In genomic region chr17:36657390-36657762, GRCh38 we compare ENCODE assay signal across 10 cellular contexts. TPM values are rescaled to one million over a fixed set of nuclear protein-coding genes. Genes with fewer than 3 reads are reported as not detected.
A peak's percentile ranks its signal among the peaks of the same experiment; 100 is the strongest.
DNase-seq lines count a peak whose midpoint lies in the region; ATAC-seq, FAIRE-seq and TF ChIP-seq lines count a peak whose summit lies in the region.
"Had no signal": no experiment of that assay in that cellular context is flagged by ENCODE, and none has a peak within 500 bp of the region (broad histone marks: within the 10 kb centered on the region; RNA-seq: fewer than 3 reads in every experiment).

No MANE protein-coding gene starts in this region.

- no peak overlapping the region for H3K27ac ChIP-seq in heart left ventricle
- H3K27ac ChIP-seq in right atrium auricular region, result no peak overlapping the region
- no peak overlapping the region for H3K27ac ChIP-seq in H1 (ENCODE audit: low read depth, low read length)
- H3K27ac ChIP-seq in naive thymus-derived CD4-positive, alpha-beta T cell (ENCODE audit: low read depth, low read length), result no peak overlapping the region
- H3K27ac ChIP-seq in upper lobe of left lung, result no peak overlapping the region
- H3K27ac ChIP-seq: RWPE1 had no signal

- intact Hi-C loops in heart left ventricle (cut with DNase I), result no loop called here
- intact Hi-C loops in naive thymus-derived CD4-positive, alpha-beta T cell (cut with micrococcal nuclease), result no loop called here
- intact Hi-C loops in head of caudate nucleus (cut with DNase I), result no loop called here

- H3K27me3 ChIP-seq in heart left ventricle, result peaks cover 13 to 87% (median 38%) of the 10 kb centered on the region in 9 donors
- peaks cover 0 to 10% of the 10 kb centered on the region in 2 donors for H3K27me3 ChIP-seq in right atrium auricular region
- peaks cover 0 to 10% (median 3%) of the 10 kb centered on the region in 4 experiments; a peak in 3 of 7 replicates for H3K27me3 ChIP-seq in H1 (replicated peaks in 1 of 4; ENCODE audit: control insufficient read depth in 3 of 4, extremely low read depth in 1 of 4, insufficient read depth in 3 of 4, low read length in 3 of 4)
- no peaks in the 10 kb centered on the region for H3K27me3 ChIP-seq in naive thymus-derived CD4-positive, alpha-beta T cell (ENCODE audit: control insufficient read depth in 2 of 2, insufficient read depth in 2 of 2, low read length in 2 of 2)
- peaks cover 0 to 6% (median 2%) of the 10 kb centered on the region in 4 donors for H3K27me3 ChIP-seq in upper lobe of left lung

- peak overlapping the region; percentile 98; the same call in 1 of the 2 replicates for H2BK12ac ChIP-seq in H1 (ENCODE audit: low read depth, low read length)

- peaks cover 9% of the 10 kb centered on the region; the same call in 1 of the 2 replicates for H3K23me2 ChIP-seq in H1 (ENCODE audit: low read depth, low read length)

- H3K79me2 ChIP-seq in H1 (ENCODE audit: control insufficient read depth in 1 of 2, insufficient read depth in 2 of 2, low read length in 2 of 2), result no peaks in the 10 kb centered on the region

- no peak for TF ChIP-seq CTCF in heart left ventricle (IDR thresholded peaks at IDR 0.05)
- TF ChIP-seq CTCF in right atrium auricular region (IDR thresholded peaks at IDR 0.05), result no peak
- TF ChIP-seq CTCF in H1 (IDR thresholded peaks at IDR 0.05; ENCODE audit: control extremely low read depth in 1 of 3, insufficient read depth in 1 of 3, low read depth in 1 of 3, low read length in 3 of 3), result no peak
- no peak for TF ChIP-seq CTCF in upper lobe of left lung (IDR thresholded peaks at IDR 0.05)

- H3K18ac ChIP-seq in H1 (ENCODE audit: extremely low read depth, low read length), result peak overlapping the region; percentile 1

- peak overlapping the region; percentile 76; the same call in 1 of the 2 replicates for H4K8ac ChIP-seq in H1 (ENCODE audit: extremely low read depth, insufficient read depth, low read length)

- H3K36me3 ChIP-seq in heart left ventricle (no peaks in the 10 kb centered on the region), right atrium auricular region (no peaks in the 10 kb centered on the region), H1 (ENCODE audit: control insufficient read depth in 2 of 4, insufficient read depth in 4 of 4, low read length in 3 of 4) (no peaks in the 10 kb centered on the region), upper lobe of left lung (no peaks in the 10 kb centered on the region)
- H3K36me3 ChIP-seq in naive thymus-derived CD4-positive, alpha-beta T cell (ENCODE audit: control insufficient read depth in 2 of 3, insufficient read depth in 3 of 3, low read length in 3 of 3), result no peaks in the 10 kb centered on the region

- H3K79me1 ChIP-seq in H1 (ENCODE audit: low read depth, low read length), result no peaks in the 10 kb centered on the region

- peak overlapping the region; percentile 16 for H3K4ac ChIP-seq in H1 (replicated peaks; ENCODE audit: insufficient read length, low read depth, low read length)

- peak overlapping the region; percentile 25 to 69 (median 57) for H3K4me3 Mint-ChIP-seq in naive thymus-derived CD4-positive, alpha-beta T cell

- H3K56ac ChIP-seq in H1 (replicated peaks; ENCODE audit: insufficient read length, low read depth, low read length), result no peak overlapping the region

- CTCF ChIA-PET in H1 (lab: Charles Lee; ENCODE audit: partially characterized antibody), result interaction anchor here (0.9 to 9.2 kb wide), 14 partner anchors 10 to 391 kb away, joined by 3 to 86 read pairs (median 4); no protein-coding TSS in a partner anchor
- CTCF ChIA-PET in naive thymus-derived CD4-positive, alpha-beta T cell (lab: Charles Lee), result no interaction called here

- H3K9ac ChIP-seq in H1 (replicated peaks in 1 of 4; ENCODE audit: extremely low read depth in 1 of 4, low read depth in 3 of 4, low read length in 3 of 4), result peak overlapping the region in 2 of 4 experiments; percentile 34; a peak in 2 of 7 replicates

- H3K23ac ChIP-seq in H1 (ENCODE audit: insufficient read length), result no peak overlapping the region

- peaks cover 0 to 4% (median 3%) of the 10 kb centered on the region in 5 donors for H3K36me3 Mint-ChIP-seq in naive thymus-derived CD4-positive, alpha-beta T cell

- peaks cover 0 to 10% of the 10 kb centered on the region in 2 experiments for H4K20me1 ChIP-seq in H1 (replicated peaks in 1 of 2; ENCODE audit: control insufficient read depth in 1 of 2, insufficient read depth in 2 of 2, low read length in 2 of 2)

- no peaks in the 10 kb centered on the region for H3K9me3 ChIP-seq in heart left ventricle
- H3K9me3 ChIP-seq in right atrium auricular region, result no peaks in the 10 kb centered on the region
- no peaks in the 10 kb centered on the region for H3K9me3 ChIP-seq in H1 (ENCODE audit: insufficient read depth in 2 of 2, low read depth in 1 of 2, low read length in 1 of 2)
- no peaks in the 10 kb centered on the region for H3K9me3 ChIP-seq in naive thymus-derived CD4-positive, alpha-beta T cell (ENCODE audit: control insufficient read depth in 2 of 3, low read length in 3 of 3)
- H3K9me3 ChIP-seq in upper lobe of left lung, result no peaks in the 10 kb centered on the region

- DNase-seq in heart left ventricle, result no peak
- DNase-seq in right atrium auricular region (ENCODE audit: low spot score), result no peak
- no peak for DNase-seq in H1 (ENCODE audit: low read depth in 1 of 2, low spot score in 2 of 2)
- no peak for DNase-seq in naive thymus-derived CD4-positive, alpha-beta T cell
- DNase-seq in upper lobe of left lung, result no peak
- no peak for DNase-seq in NCI-H2029 (lab: John Stamatoyannopoulos, UW)
- DNase-seq in head of caudate nucleus, result no peak
- no peak for DNase-seq in GM19238 (ENCODE audit: insufficient read length, low spot score)
- DNase-seq: NCI-H1417 treated with DMSO at 0.1 percent for 48 hours had no signal

- no peak overlapping the region for H4K5ac ChIP-seq in H1 (ENCODE audit: insufficient read length, low read depth, low read length)

- H2BK120ac ChIP-seq in H1 (replicated peaks; ENCODE audit: low read depth, low read length), result peak overlapping the region; percentile 33

- 0 out of 2 replicates have a peak overlapping the region, but pooled peaks have one; percentile 66 for H2BK5ac ChIP-seq in H1 (ENCODE audit: low read depth, low read length)

- no peak for TF ChIP-seq RAD21 in H1 (IDR thresholded peaks at IDR 0.05 in 1 of 2, conservative IDR thresholded peaks at IDR 0.05 in 1 of 2; ENCODE audit: low read depth in 2 of 2, low read length in 2 of 2)

- peak overlapping the region; percentile 18 for H4K91ac ChIP-seq in H1 (replicated peaks; ENCODE audit: insufficient read length, low read length)

- WGBS in heart left ventricle, 4 donors, result 62 to 68% (median 63%) methylated on average over 25 of the region's 25 CpGs
- WGBS in H1 (ENCODE audit: extremely low coverage in 1 of 2, insufficient coverage in 1 of 2, insufficient read length in 1 of 2, insufficient replicate concordance in 2 of 2, low coverage in 1 of 2, low lambda C conversion rate in 2 of 2, missing lambda C conversion rate in 1 of 2), 2 experiments, result 59% methylated on average over 25 of the region's 25 CpGs; no CpG with 5 or more reads in 1 of the 2 experiments
- 50 to 57% methylated on average over 17 to 24 of the region's 25 CpGs for WGBS in upper lobe of left lung, 2 donors

- H3K4me1 ChIP-seq in heart left ventricle (peaks cover 0 to 9% (median 3%) of the 10 kb centered on the region in 12 donors), right atrium auricular region (peaks cover 0 to 9% of the 10 kb centered on the region in 2 donors), H1 (replicated peaks in 1 of 4; ENCODE audit: control insufficient read depth in 3 of 4, insufficient read depth in 4 of 4, low read length in 3 of 4) (peaks cover 0 to 4% (median 3%) of the 10 kb centered on the region in 4 experiments; a peak in 3 of 7 replicates), upper lobe of left lung (peaks cover 6 to 9% (median 8%) of the 10 kb centered on the region in 4 donors)
- no peaks in the 10 kb centered on the region for H3K4me1 ChIP-seq in naive thymus-derived CD4-positive, alpha-beta T cell (ENCODE audit: control insufficient read depth in 2 of 2, insufficient read depth in 2 of 2, low read length in 2 of 2)

- H2AK5ac ChIP-seq in H1 (ENCODE audit: low read depth, low read length), result peak overlapping the region; percentile 96; the same call in 1 of the 2 replicates

- peaks cover 31 to 72% (median 42%) of the 10 kb centered on the region in 5 donors for H3K27me3 Mint-ChIP-seq in naive thymus-derived CD4-positive, alpha-beta T cell

- no peak overlapping the region for H3K14ac ChIP-seq in H1 (ENCODE audit: insufficient read length)

- no peaks in the 10 kb centered on the region for H3K9me3 Mint-ChIP-seq in naive thymus-derived CD4-positive, alpha-beta T cell

- no peak overlapping the region for H2AFZ ChIP-seq in H1 (ENCODE audit: low read length)

- peaks cover 7 to 12% (median 9%) of the 10 kb centered on the region in 7 donors for H3K4me1 Mint-ChIP-seq in naive thymus-derived CD4-positive, alpha-beta T cell

- H3K4me3 ChIP-seq in heart left ventricle (peak overlapping the region; percentile 28 to 61 (median 46)), right atrium auricular region (peak overlapping the region in 1 of 2 donors; percentile 52), H1 (ENCODE audit: extremely low read depth in 1 of 4, insufficient read depth in 2 of 4, low read depth in 3 of 4, low read length in 4 of 4) (peak overlapping the region; percentile 44 to 81 (median 66)), upper lobe of left lung (peak overlapping the region in 3 of 4 donors; percentile 37 to 50 (median 49))
- H3K4me3 ChIP-seq in naive thymus-derived CD4-positive, alpha-beta T cell (ENCODE audit: low read length), result no peak overlapping the region

- peak overlapping the region; percentile 100 for H2BK15ac ChIP-seq in H1 (ENCODE audit: low read length)

- no peak for TF ChIP-seq EP300 in H1 (IDR thresholded peaks at IDR 0.05; ENCODE audit: borderline replicate concordance in 1 of 2, low read depth in 2 of 2, low read length in 2 of 2)
- TF ChIP-seq EP300 in upper lobe of left lung (IDR thresholded peaks at IDR 0.05), result no peak

- H3K27ac Mint-ChIP-seq in naive thymus-derived CD4-positive, alpha-beta T cell, result no peak overlapping the region

- ATAC-seq in heart left ventricle, result no peak
- ATAC-seq in naive thymus-derived CD4-positive, alpha-beta T cell, result no peak
- ATAC-seq in upper lobe of left lung (ENCODE audit: low FRiP score in 2 of 2), result peak in 1 of 2 donors; percentile 5

- peak overlapping the region; percentile 93; the same call in 1 of the 2 replicates for H2BK20ac ChIP-seq in H1 (ENCODE audit: low read length)

- POLR2A ChIA-PET in H1 (lab: Charles Lee; ENCODE audit: partially characterized antibody), result interaction anchor here (0.9 to 1.9 kb wide), 4 partner anchors 9 to 22 kb away, joined by 3 to 7 read pairs (median 5); no protein-coding TSS in a partner anchor
- POLR2A ChIA-PET in naive thymus-derived CD4-positive, alpha-beta T cell (lab: Charles Lee), result no interaction called here

- FAIRE-seq in H1 (lab: Jason Lieb, UNC), result no peak

- peak overlapping the region; percentile 70 to 89 for H3K4me2 ChIP-seq in H1 (ENCODE audit: insufficient read depth in 1 of 2, low read depth in 2 of 2, low read length in 2 of 2)

- TF ChIP-seq POLR2A in heart left ventricle (IDR thresholded peaks at IDR 0.05), result no peak
- TF ChIP-seq POLR2A in H1 (IDR thresholded peaks at IDR 0.05; ENCODE audit: control extremely low read depth in 1 of 2, low read depth in 2 of 2, low read length in 2 of 2), result no peak
- no peak for TF ChIP-seq POLR2A in upper lobe of left lung (IDR thresholded peaks at IDR 0.05)

RNA-seq across cellular contexts. Expression of gene MRM1, which starts 56.0 kb away (rescaled TPM):
- 10 to 100 TPM in 1 of 9 donors, 1 to 10 TPM in 8; 4.0 to 12.4 (median 7.2) TPM for total RNA-seq in heart left ventricle
- 10 to 100 TPM in 1 of 2 donors, 1 to 10 TPM in 1; 7.7 to 12.6 TPM for polyA plus RNA-seq in heart left ventricle
- 1 to 10 TPM; 3.7 to 6.3 TPM for total RNA-seq in right atrium auricular region
- 11.2 and 11.7 TPM in 2 replicates for total RNA-seq in H1 (2021; fragmentation: NEBNext Ultra II Directional; extraction: Animal tissue kit (Norgen Biotek cat#: 25700))
- 9.9 and 15.1 TPM in 2 replicates for polyA plus RNA-seq in H1 (2011; rRNA removed)
- 12.8 TPM for polyA plus RNA-seq in H1 (2011; cell fraction: cytosol; rRNA removed)
- polyA plus RNA-seq in H1 (2011; cell fraction: nucleus; rRNA removed), result 16.9 TPM
- 6.4 to 10.6 TPM (median 9.8 TPM) in 4 replicates for polyA plus RNA-seq in H1 (2012, experiment 1 of 2)
- polyA plus RNA-seq in H1 (2012, experiment 2 of 2), result 7.2 TPM
- 5.2 TPM for polyA plus RNA-seq in H1 (2013, experiment 1 of 2)
- polyA plus RNA-seq in H1 (2013, experiment 2 of 2), result 4.4 TPM
- 2.0 and 3.7 TPM in 2 replicates for polyA minus RNA-seq in H1 (2011; rRNA and poly(A)+ RNA removed)
- polyA minus RNA-seq in H1 (2011; cell fraction: cytosol; rRNA and poly(A)+ RNA removed), result 7.6 TPM
- 9.8 TPM for polyA minus RNA-seq in H1 (2011; cell fraction: nucleus; rRNA and poly(A)+ RNA removed)
- 10 to 100 TPM in 3 of 5 experiments, 1 to 10 TPM in 2; 3.8 to 15.6 (median 13.3) TPM for total RNA-seq in naive thymus-derived CD4-positive, alpha-beta T cell
- 1 to 10 TPM; 3.1 to 9.3 TPM for polyA plus RNA-seq in naive thymus-derived CD4-positive, alpha-beta T cell
- 1 to 10 TPM; 3.1 to 9.4 (median 8.1) TPM for total RNA-seq in upper lobe of left lung
